In genomic region chr11:75349540-75350116, GRCh38 we compare ENCODE assay signal across 1 cellular context.
TF ChIP-seq lines count a peak whose summit lies in the region.

No MANE protein-coding gene starts in this region.

TF ChIP-seq in K562, 482 proteins besides CTCF, POLR2A, EP300 and RAD21 (continued from another document):
- TF ChIP-seq, protein P1, sequence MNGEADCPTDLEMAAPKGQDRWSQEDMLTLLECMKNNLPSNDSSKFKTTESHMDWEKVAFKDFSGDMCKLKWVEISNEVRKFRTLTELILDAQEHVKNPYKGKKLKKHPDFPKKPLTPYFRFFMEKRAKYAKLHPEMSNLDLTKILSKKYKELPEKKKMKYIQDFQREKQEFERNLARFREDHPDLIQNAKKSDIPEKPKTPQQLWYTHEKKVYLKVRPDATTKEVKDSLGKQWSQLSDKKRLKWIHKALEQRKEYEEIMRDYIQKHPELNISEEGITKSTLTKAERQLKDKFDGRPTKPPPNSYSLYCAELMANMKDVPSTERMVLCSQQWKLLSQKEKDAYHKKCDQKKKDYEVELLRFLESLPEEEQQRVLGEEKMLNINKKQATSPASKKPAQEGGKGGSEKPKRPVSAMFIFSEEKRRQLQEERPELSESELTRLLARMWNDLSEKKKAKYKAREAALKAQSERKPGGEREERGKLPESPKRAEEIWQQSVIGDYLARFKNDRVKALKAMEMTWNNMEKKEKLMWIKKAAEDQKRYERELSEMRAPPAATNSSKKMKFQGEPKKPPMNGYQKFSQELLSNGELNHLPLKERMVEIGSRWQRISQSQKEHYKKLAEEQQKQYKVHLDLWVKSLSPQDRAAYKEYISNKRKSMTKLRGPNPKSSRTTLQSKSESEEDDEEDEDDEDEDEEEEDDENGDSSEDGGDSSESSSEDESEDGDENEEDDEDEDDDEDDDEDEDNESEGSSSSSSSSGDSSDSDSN (IDR thresholded peaks at IDR 0.05; ENCODE audit: borderline replicate concordance in 1 of 2, low read depth in 2 of 2, low read length in 2 of 2), result 0 out of 4 replicates have a peak, but pooled peaks of 1 of the 2 experiments have one; percentile 66
- 0 out of 2 replicates have a peak, but pooled peaks have one; percentile 4 for TF ChIP-seq JUND (IDR thresholded peaks at IDR 0.05; ENCODE audit: borderline replicate concordance, low read depth, low read length)
- 0 out of 3 replicates have a peak, but pooled peaks have one; percentile 4 for TF ChIP-seq JUND (tag; IDR thresholded peaks at IDR 0.05; ENCODE audit: borderline replicate concordance, low read depth, low read length)
- TF ChIP-seq ESRRA (IDR thresholded peaks at IDR 0.05; ENCODE audit: borderline replicate concordance, low read depth), result 0 out of 2 replicates have a peak, but pooled peaks have one; percentile 50
- peak in 1 of 2 experiments; percentile 33; a peak in 1 of 4 replicates for TF ChIP-seq ETV6 (IDR thresholded peaks at IDR 0.05; ENCODE audit: borderline replicate concordance in 1 of 2, low read depth in 2 of 2, low read length in 1 of 2)
- no peak for TF ChIP-seq ETV6 (CRISPR knock-in tag; IDR thresholded peaks at IDR 0.05; ENCODE audit: borderline replicate concordance)
- peak; percentile 37; the same call in 1 of the 2 replicates for TF ChIP-seq NR2C1 (IDR thresholded peaks at IDR 0.05)
- peak; percentile 65 for TF ChIP-seq NR2C1 (tag; IDR thresholded peaks at IDR 0.05)
- TF ChIP-seq, protein P2, sequence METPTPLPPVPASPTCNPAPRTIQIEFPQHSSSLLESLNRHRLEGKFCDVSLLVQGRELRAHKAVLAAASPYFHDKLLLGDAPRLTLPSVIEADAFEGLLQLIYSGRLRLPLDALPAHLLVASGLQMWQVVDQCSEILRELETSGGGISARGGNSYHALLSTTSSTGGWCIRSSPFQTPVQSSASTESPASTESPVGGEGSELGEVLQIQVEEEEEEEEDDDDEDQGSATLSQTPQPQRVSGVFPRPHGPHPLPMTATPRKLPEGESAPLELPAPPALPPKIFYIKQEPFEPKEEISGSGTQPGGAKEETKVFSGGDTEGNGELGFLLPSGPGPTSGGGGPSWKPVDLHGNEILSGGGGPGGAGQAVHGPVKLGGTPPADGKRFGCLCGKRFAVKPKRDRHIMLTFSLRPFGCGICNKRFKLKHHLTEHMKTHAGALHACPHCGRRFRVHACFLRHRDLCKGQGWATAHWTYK (CRISPR knock-in tag; IDR thresholded peaks at IDR 0.05), result peak; percentile 40; the same call in 1 of the 2 replicates
- TF ChIP-seq ID3 (CRISPR knock-in tag; IDR thresholded peaks at IDR 0.05), result no peak
- TF ChIP-seq ID3 (tag; IDR thresholded peaks at IDR 0.05), result 0 out of 2 replicates have a peak, but pooled peaks have one; percentile 27
- TF ChIP-seq SIN3A (IDR thresholded peaks at IDR 0.05; ENCODE audit: borderline replicate concordance in 2 of 2, control insufficient read depth in 1 of 2, low read depth in 2 of 2, low read length in 2 of 2), result 0 out of 4 replicates have a peak, but pooled peaks of 1 of the 2 experiments have one; percentile 25
- peak; percentile 40; the same call in 1 of the 2 replicates for TF ChIP-seq MYC (IDR thresholded peaks at IDR 0.05; ENCODE audit: low read depth, low read length)
- no peak for TF ChIP-seq MYC (CRISPR knock-in tag; IDR thresholded peaks at IDR 0.05; ENCODE audit: borderline replicate concordance, low read depth)
